ENCODE assay signal across 2 cellular contexts in the genomic region with DNA sequence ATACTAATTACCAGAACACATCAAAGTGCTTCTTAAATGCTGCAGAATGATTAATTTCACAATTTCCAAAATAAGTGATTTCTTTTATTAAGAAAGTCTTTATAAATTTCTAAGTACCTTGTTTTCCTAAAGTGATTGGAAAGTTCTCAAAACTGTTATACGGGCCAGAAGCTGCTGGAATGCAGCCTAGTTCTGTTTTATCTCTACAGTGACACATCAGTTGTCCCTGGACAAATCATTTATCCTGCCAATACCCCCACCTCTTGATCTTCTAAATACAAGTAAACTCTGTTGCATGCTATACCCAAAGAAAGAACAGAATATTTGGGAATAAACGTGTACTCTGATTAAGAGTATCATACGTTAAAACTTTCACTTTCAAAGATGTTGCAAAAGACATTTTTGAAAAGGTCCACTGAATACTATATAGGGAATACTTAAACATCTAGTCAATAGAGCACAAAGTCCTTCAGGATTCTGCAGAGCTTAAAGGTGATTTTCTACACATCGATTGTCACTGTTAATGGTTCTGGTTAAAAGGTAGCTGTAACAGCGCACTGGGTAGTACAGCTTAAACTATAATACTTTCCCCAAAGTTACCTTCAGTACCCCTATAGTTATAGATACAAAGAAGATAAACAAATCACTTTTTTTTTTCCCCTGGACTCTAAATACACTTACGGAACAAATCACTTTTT.
A peak's percentile ranks its signal among the peaks of the same experiment; 100 is the strongest.
TF ChIP-seq lines count a peak whose summit lies in the region.

No MANE protein-coding gene starts in this region.

TF ChIP-seq in SK-N-SH, 30 proteins besides CTCF, POLR2A, EP300 and RAD21:
- 0 out of 2 replicates have a peak, but pooled peaks have one; percentile 20 for TF ChIP-seq JUND (IDR thresholded peaks at IDR 0.05)
- TF ChIP-seq, protein P1, sequence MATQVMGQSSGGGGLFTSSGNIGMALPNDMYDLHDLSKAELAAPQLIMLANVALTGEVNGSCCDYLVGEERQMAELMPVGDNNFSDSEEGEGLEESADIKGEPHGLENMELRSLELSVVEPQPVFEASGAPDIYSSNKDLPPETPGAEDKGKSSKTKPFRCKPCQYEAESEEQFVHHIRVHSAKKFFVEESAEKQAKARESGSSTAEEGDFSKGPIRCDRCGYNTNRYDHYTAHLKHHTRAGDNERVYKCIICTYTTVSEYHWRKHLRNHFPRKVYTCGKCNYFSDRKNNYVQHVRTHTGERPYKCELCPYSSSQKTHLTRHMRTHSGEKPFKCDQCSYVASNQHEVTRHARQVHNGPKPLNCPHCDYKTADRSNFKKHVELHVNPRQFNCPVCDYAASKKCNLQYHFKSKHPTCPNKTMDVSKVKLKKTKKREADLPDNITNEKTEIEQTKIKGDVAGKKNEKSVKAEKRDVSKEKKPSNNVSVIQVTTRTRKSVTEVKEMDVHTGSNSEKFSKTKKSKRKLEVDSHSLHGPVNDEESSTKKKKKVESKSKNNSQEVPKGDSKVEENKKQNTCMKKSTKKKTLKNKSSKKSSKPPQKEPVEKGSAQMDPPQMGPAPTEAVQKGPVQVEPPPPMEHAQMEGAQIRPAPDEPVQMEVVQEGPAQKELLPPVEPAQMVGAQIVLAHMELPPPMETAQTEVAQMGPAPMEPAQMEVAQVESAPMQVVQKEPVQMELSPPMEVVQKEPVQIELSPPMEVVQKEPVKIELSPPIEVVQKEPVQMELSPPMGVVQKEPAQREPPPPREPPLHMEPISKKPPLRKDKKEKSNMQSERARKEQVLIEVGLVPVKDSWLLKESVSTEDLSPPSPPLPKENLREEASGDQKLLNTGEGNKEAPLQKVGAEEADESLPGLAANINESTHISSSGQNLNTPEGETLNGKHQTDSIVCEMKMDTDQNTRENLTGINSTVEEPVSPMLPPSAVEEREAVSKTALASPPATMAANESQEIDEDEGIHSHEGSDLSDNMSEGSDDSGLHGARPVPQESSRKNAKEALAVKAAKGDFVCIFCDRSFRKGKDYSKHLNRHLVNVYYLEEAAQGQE (IDR thresholded peaks at IDR 0.05; ENCODE audit: low read depth, low read length), result no peak
- no peak for TF ChIP-seq YY1 (IDR thresholded peaks at IDR 0.05; ENCODE audit: low read depth)
- TF ChIP-seq, protein P2, sequence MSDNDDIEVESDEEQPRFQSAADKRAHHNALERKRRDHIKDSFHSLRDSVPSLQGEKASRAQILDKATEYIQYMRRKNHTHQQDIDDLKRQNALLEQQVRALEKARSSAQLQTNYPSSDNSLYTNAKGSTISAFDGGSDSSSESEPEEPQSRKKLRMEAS (IDR thresholded peaks at IDR 0.05; ENCODE audit: low read depth), result no peak
- no peak for TF ChIP-seq ELF1 (IDR thresholded peaks at IDR 0.05)
- no peak for TF ChIP-seq NRF1 (IDR thresholded peaks at IDR 0.05; ENCODE audit: low read depth, low read length)
- TF ChIP-seq TCF12 (IDR thresholded peaks at IDR 0.05), result peak; percentile 80
- TF ChIP-seq, protein P3, sequence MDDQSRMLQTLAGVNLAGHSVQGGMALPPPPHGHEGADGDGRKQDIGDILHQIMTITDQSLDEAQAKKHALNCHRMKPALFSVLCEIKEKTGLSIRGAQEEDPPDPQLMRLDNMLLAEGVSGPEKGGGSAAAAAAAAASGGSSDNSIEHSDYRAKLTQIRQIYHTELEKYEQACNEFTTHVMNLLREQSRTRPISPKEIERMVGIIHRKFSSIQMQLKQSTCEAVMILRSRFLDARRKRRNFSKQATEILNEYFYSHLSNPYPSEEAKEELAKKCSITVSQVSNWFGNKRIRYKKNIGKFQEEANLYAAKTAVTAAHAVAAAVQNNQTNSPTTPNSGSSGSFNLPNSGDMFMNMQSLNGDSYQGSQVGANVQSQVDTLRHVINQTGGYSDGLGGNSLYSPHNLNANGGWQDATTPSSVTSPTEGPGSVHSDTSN (IDR thresholded peaks at IDR 0.05), result peak; percentile 75
- no peak for TF ChIP-seq MEF2A (IDR thresholded peaks at IDR 0.05; ENCODE audit: borderline replicate concordance, low read depth)
- no peak for TF ChIP-seq FOSL2 (IDR thresholded peaks at IDR 0.05; ENCODE audit: borderline replicate concordance, low read depth)
- TF ChIP-seq SIN3A (IDR thresholded peaks at IDR 0.05; ENCODE audit: borderline replicate concordance, low read depth, low read length), result no peak
- TF ChIP-seq CHD2 (IDR thresholded peaks at IDR 0.05; ENCODE audit: low read length, partially characterized antibody), result no peak
- TF ChIP-seq NFIC (IDR thresholded peaks at IDR 0.05; ENCODE audit: borderline replicate concordance), result peak; percentile 41; the same call in 1 of the 2 replicates
- TF ChIP-seq, protein P4, sequence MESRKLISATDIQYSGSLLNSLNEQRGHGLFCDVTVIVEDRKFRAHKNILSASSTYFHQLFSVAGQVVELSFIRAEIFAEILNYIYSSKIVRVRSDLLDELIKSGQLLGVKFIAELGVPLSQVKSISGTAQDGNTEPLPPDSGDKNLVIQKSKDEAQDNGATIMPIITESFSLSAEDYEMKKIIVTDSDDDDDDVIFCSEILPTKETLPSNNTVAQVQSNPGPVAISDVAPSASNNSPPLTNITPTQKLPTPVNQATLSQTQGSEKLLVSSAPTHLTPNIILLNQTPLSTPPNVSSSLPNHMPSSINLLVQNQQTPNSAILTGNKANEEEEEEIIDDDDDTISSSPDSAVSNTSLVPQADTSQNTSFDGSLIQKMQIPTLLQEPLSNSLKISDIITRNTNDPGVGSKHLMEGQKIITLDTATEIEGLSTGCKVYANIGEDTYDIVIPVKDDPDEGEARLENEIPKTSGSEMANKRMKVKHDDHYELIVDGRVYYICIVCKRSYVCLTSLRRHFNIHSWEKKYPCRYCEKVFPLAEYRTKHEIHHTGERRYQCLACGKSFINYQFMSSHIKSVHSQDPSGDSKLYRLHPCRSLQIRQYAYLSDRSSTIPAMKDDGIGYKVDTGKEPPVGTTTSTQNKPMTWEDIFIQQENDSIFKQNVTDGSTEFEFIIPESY (IDR thresholded peaks at IDR 0.05; ENCODE audit: borderline replicate concordance, low read depth), result no peak

TF ChIP-seq in endothelial cell of umbilical vein, 7 proteins besides CTCF, POLR2A, EP300 and RAD21:
- TF ChIP-seq EZH2 (IDR thresholded peaks at IDR 0.05; ENCODE audit: borderline replicate concordance, low read depth, low read length, severe bottlenecking) (no peak), FOS (IDR thresholded peaks at IDR 0.05; ENCODE audit: borderline replicate concordance, insufficient read depth, low read length) (no peak), JUN (IDR thresholded peaks at IDR 0.05; ENCODE audit: borderline replicate concordance, insufficient read depth, insufficient read length, low read depth) (no peak), POLR2AphosphoS5 (IDR thresholded peaks at IDR 0.05; ENCODE audit: insufficient read depth, low read depth, low read length) (no peak), GATA2 (IDR thresholded peaks at IDR 0.05; ENCODE audit: insufficient read depth, insufficient read length, low read depth, low read length) (no peak)
- TF ChIP-seq, protein P2 (IDR thresholded peaks at IDR 0.05; ENCODE audit: insufficient read depth, insufficient read length), result no peak
